23 cellular contexts compared by ENCODE assay signal in the genomic region with DNA sequence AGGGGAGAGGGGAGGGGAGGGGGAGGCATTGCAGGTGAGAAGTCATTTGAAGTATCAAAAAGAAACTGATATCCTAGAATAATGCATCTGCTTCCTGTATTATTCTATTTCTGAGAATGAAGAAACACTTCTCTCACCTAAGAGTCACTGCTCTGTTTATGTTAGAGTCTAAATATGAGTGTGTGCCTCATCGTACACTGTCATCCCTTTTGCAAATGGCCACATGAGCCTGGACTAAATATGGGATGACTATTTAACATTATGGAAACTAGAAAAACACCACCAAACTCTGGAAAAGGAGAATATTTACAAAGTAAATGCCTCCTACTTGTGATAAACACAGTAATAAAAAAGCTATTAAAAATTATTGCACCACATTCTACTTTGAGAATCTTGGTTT.
"Had no signal": no experiment of that assay in that cellular context is flagged by ENCODE, and none has a peak within 500 bp of the region (broad histone marks: within the 10 kb centered on the region; RNA-seq: fewer than 3 reads in every experiment).

No MANE protein-coding gene starts in this region.

- H3K9ac ChIP-seq: parathyroid adenoma had no signal

- ATAC-seq: esophagus mucosa; naive thymus-derived CD4-positive, alpha-beta T cell; sciatic nerve; stimulated activated memory B cell treated with anti-CD40 and anti-IgM and Interleukin-4, amounts not matched to agents 10 μg/mL and 1 μg/mL and 100 μg/mL, for 72 hours; stimulated activated naive CD8-positive, alpha-beta T cell treated with anti-CD3 and anti-CD28 coated beads, Interleukin-15, amount 100 ng/mL, for 72 hours; upper lobe of right lung had no signal

- H3K4me1 ChIP-seq: prostate gland, testis, vagina had no signal

- H3K27me3 ChIP-seq: dorsolateral prefrontal cortex, gastrocnemius medialis, testis, tibial nerve, upper lobe of right lung, vagina had no signal

- H3K79me2 ChIP-seq: parathyroid adenoma had no signal

- H3K4me3 ChIP-seq: dorsolateral prefrontal cortex, gastrocnemius medialis, heart right ventricle, prostate gland, spleen, testis, tibial nerve, upper lobe of right lung, vagina had no signal

- H3K9me3 ChIP-seq: gastrocnemius medialis, heart right ventricle, prostate gland, spleen, testis, tibial nerve, upper lobe of right lung, vagina had no signal

- FAIRE-seq: islet of Langerhans had no signal

- H3K27ac ChIP-seq: gastrocnemius medialis, heart right ventricle, parathyroid adenoma, prostate gland, spleen, testis, tibial nerve, upper lobe of right lung, vagina had no signal

- DNase-seq: effector CD8-positive, alpha-beta T cell; gastrocnemius medialis; hypothalamus; naive thymus-derived CD4-positive, alpha-beta T cell; nephron progenitor cell; retina; spleen; stimulated activated CD4-positive, alpha-beta T cell treated with anti-CD3 and anti-CD28 coated beads, Interleukin-15, amount 100 ng/mL, for 24 hours; stimulated activated CD4-positive, alpha-beta T cell treated with anti-CD3 and anti-CD28 coated beads, Interleukin-1b, Interleukin-23, amount 100 ng/mL, for 48 hours; stimulated activated CD4-positive, alpha-beta T cell treated with anti-CD3 and anti-CD28 coated beads, Interleukin-4, amount 100 ng/mL, for 24 hours; stimulated activated naive CD8-positive, alpha-beta T cell treated with anti-CD3 and anti-CD28 coated beads, Interleukin-15, amount 100 ng/mL, for 72 hours; testis; upper lobe of right lung had no signal

- H3K36me3 ChIP-seq: gastrocnemius medialis, heart right ventricle, prostate gland, spleen, tibial nerve, upper lobe of right lung, vagina had no signal
